In the genomic region with DNA sequence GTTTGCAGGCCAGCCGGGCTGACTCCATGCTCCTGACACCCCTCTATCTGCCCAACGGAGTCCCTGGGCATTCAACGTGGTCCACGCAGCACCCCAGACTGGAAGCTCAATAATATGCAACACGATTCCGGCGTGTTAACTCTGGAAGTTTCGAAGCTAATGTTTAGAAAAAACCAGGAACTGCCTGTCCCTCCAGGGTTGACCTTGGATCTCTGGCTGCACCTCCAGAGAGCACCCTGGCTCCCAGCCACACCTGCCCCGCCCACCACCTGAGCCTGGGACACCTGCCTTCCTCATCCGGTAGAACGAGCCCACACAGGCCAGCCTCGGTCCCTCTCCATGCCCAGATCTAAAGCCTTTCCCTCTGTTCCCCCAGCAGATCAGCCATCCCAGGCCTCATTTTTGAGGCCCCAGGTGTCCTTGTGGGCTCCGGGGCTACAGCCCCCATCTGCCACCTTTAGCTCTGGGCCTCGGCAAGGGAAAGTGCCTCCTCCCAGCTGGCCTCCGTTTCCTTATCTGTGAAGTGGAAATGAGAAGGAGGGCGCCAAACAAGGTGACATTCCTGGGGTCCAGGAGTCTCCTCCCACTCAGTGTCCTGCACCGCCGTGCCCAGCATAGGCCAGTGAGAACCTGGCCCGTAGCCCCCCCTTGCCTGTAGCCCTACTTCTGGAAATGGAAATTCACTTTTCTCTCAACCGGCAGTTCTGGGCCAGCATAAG, we compare ENCODE assay signal across 13 cellular contexts. TPM values are rescaled to one million over a fixed set of nuclear protein-coding genes. Genes with fewer than 3 reads are reported as not detected.
DNase-seq lines count a peak whose midpoint lies in the region; ATAC-seq lines count a peak whose summit lies in the region.
"Had no signal": no experiment of that assay in that cellular context is flagged by ENCODE, and none has a peak within 500 bp of the region (broad histone marks: within the 10 kb centered on the region; RNA-seq: fewer than 3 reads in every experiment).

No MANE protein-coding gene starts in this region.

- H3K4me3 Mint-ChIP-seq in activated T-helper 1 cell treated with anti-CD3 and anti-CD28 coated beads, Interleukin-12 subunit alpha, Interleukin-12 subunit beta, Interleukin-2, Interleukin-4 antibody, amounts not matched to agents 30 ng/mL and 10 ng/mL and 1 ng/mL, durations not matched to agents 14 hours and 24 hours and 36 hours = peak overlapping the region; percentile 15
- no peak overlapping the region for H3K4me3 Mint-ChIP-seq in memory B cell
- no peak overlapping the region for H3K4me3 Mint-ChIP-seq in activated T-cell treated with anti-CD3 and anti-CD28 coated beads, Interleukin-2, amount 50 U/mL, for 72 hours
- no peak overlapping the region for H3K4me3 Mint-ChIP-seq in stimulated activated naive CD8-positive, alpha-beta T cell treated with anti-CD3 and anti-CD28 coated beads, Interleukin-15, amount 100 ng/mL, for 72 hours

- H3K36me3 Mint-ChIP-seq in activated T-helper 1 cell treated with anti-CD3 and anti-CD28 coated beads, Interleukin-12 subunit alpha, Interleukin-12 subunit beta, Interleukin-2, Interleukin-4 antibody, amounts not matched to agents 30 ng/mL and 10 ng/mL and 1 ng/mL, durations not matched to agents 14 hours and 24 hours and 36 hours (ENCODE audit: low read depth) = peaks cover 26% of the 10 kb centered on the region
- peaks cover 10% of the 10 kb centered on the region for H3K36me3 Mint-ChIP-seq in memory B cell
- H3K36me3 Mint-ChIP-seq in activated T-cell treated with anti-CD3 and anti-CD28 coated beads, Interleukin-2, amount 50 U/mL, for 72 hours (ENCODE audit: insufficient read depth in 2 of 2) = peaks cover 0 to 6% of the 10 kb centered on the region in 2 donors

- H3K4me3 ChIP-seq in right cardiac atrium (ENCODE audit: low read length) = no peak overlapping the region
- H3K4me3 ChIP-seq: ovary had no signal

- peak in 2 of 3 donors; percentile 27 to 53 for DNase-seq in right cardiac atrium
- DNase-seq in left cardiac atrium = no peak
- DNase-seq in activated T-helper 1 cell treated with anti-CD3 and anti-CD28 coated beads, Interleukin-12 subunit alpha, Interleukin-12 subunit beta, Interleukin-2, Interleukin-4 antibody, amounts not matched to agents 30 ng/mL and 10 ng/mL and 1 ng/mL, durations not matched to agents 14 hours and 24 hours and 36 hours (ENCODE audit: low spot score) = no peak
- no peak for DNase-seq in memory B cell (ENCODE audit: low spot score in 2 of 2)
- no peak for DNase-seq in activated T-cell treated with anti-CD3 and anti-CD28 coated beads, Interleukin-2, amount 50 U/mL, for 72 hours
- no peak for DNase-seq in stimulated activated naive CD8-positive, alpha-beta T cell treated with anti-CD3 and anti-CD28 coated beads, Interleukin-15, amount 100 ng/mL, for 72 hours
- DNase-seq: activated T-cell treated with anti-CD3 and anti-CD28 coated beads, Interleukin-2, amount 50 U/mL, for 1 hour; brain microvascular endothelial cell; ovary; stimulated activated CD4-positive, alpha-beta T cell treated with anti-CD3 and anti-CD28 coated beads, Interleukin-4, amount 100 ng/mL, for 24 hours; T1000 had no signal

- H3K27ac Mint-ChIP-seq in activated T-helper 1 cell treated with anti-CD3 and anti-CD28 coated beads, Interleukin-12 subunit alpha, Interleukin-12 subunit beta, Interleukin-2, Interleukin-4 antibody, amounts not matched to agents 30 ng/mL and 10 ng/mL and 1 ng/mL, durations not matched to agents 14 hours and 24 hours and 36 hours = no peak overlapping the region
- H3K27ac Mint-ChIP-seq in memory B cell = peak overlapping the region; percentile 41
- H3K27ac Mint-ChIP-seq in activated T-cell treated with anti-CD3 and anti-CD28 coated beads, Interleukin-2, amount 50 U/mL, for 72 hours = no peak overlapping the region
- no peak overlapping the region for H3K27ac Mint-ChIP-seq in stimulated activated naive CD8-positive, alpha-beta T cell treated with anti-CD3 and anti-CD28 coated beads, Interleukin-15, amount 100 ng/mL, for 72 hours

- no peak overlapping the region for H3K27ac ChIP-seq in right cardiac atrium (ENCODE audit: low read length)
- H3K27ac ChIP-seq: brain microvascular endothelial cell, ovary had no signal

- H3K4me1 ChIP-seq in right cardiac atrium (ENCODE audit: control insufficient read depth, insufficient read depth, low read length) = no peaks in the 10 kb centered on the region

- no peaks in the 10 kb centered on the region for H3K9me3 ChIP-seq in right cardiac atrium (ENCODE audit: control insufficient read depth, low read length)
- H3K9me3 ChIP-seq: ovary had no signal

- H3K27me3 ChIP-seq in right cardiac atrium (ENCODE audit: control insufficient read depth, insufficient read depth) = no peaks in the 10 kb centered on the region
- H3K27me3 ChIP-seq: brain microvascular endothelial cell, ovary had no signal

- intact Hi-C loops in right cardiac atrium (cut with DNase I) (no loop called here), left cardiac atrium (cut with DNase I) (no loop called here)
- intact Hi-C loops in activated T-helper 1 cell treated with anti-CD3 and anti-CD28 coated beads, Interleukin-12 subunit alpha, Interleukin-12 subunit beta, Interleukin-2, Interleukin-4 antibody, amounts not matched to agents 30 ng/mL and 10 ng/mL and 1 ng/mL, durations not matched to agents 14 hours and 24 hours and 36 hours (cut with micrococcal nuclease) = loop anchor here (10.0 kb wide), 1 partner anchor 898 kb away; the partner anchor contains the start of gene RASAL3

- H3K9me3 Mint-ChIP-seq in activated T-helper 1 cell treated with anti-CD3 and anti-CD28 coated beads, Interleukin-12 subunit alpha, Interleukin-12 subunit beta, Interleukin-2, Interleukin-4 antibody, amounts not matched to agents 30 ng/mL and 10 ng/mL and 1 ng/mL, durations not matched to agents 14 hours and 24 hours and 36 hours = no peaks in the 10 kb centered on the region
- H3K9me3 Mint-ChIP-seq in memory B cell = no peaks in the 10 kb centered on the region
- H3K9me3 Mint-ChIP-seq in activated T-cell treated with anti-CD3 and anti-CD28 coated beads, Interleukin-2, amount 50 U/mL, for 72 hours = no peaks in the 10 kb centered on the region
- no peaks in the 10 kb centered on the region for H3K9me3 Mint-ChIP-seq in stimulated activated naive CD8-positive, alpha-beta T cell treated with anti-CD3 and anti-CD28 coated beads, Interleukin-15, amount 100 ng/mL, for 72 hours

- no peak for ATAC-seq in right cardiac atrium
- ATAC-seq in left cardiac atrium = no peak
- no peak for ATAC-seq in memory B cell (ENCODE audit: low read depth)
- ATAC-seq in HG03108 (IDR thresholded peaks at IDR 0.05; ENCODE audit: unreplicated experiment) = no peak
- ATAC-seq in GM21423 (IDR thresholded peaks at IDR 0.05; ENCODE audit: unreplicated experiment) = no peak
- ATAC-seq in activated T-cell treated with anti-CD3 and anti-CD28 coated beads, Interleukin-2, amount 50 U/mL, for 72 hours (replicated peaks in 1 of 2) = no peak
- ATAC-seq in stimulated activated naive CD8-positive, alpha-beta T cell treated with anti-CD3 and anti-CD28 coated beads, Interleukin-15, amount 100 ng/mL, for 72 hours = no peak

- H3K4me1 Mint-ChIP-seq in activated T-helper 1 cell treated with anti-CD3 and anti-CD28 coated beads, Interleukin-12 subunit alpha, Interleukin-12 subunit beta, Interleukin-2, Interleukin-4 antibody, amounts not matched to agents 30 ng/mL and 10 ng/mL and 1 ng/mL, durations not matched to agents 14 hours and 24 hours and 36 hours (ENCODE audit: low read depth) = peaks cover 58% of the 10 kb centered on the region
- H3K4me1 Mint-ChIP-seq in memory B cell = peaks cover 46% of the 10 kb centered on the region
- H3K4me1 Mint-ChIP-seq in activated T-cell treated with anti-CD3 and anti-CD28 coated beads, Interleukin-2, amount 50 U/mL, for 72 hours (ENCODE audit: low read depth) = peaks cover 36% of the 10 kb centered on the region
- peaks cover 38% of the 10 kb centered on the region for H3K4me1 Mint-ChIP-seq in stimulated activated naive CD8-positive, alpha-beta T cell treated with anti-CD3 and anti-CD28 coated beads, Interleukin-15, amount 100 ng/mL, for 72 hours

- 87% methylated on average over 20 of the region's 20 CpGs for WGBS in right cardiac atrium

- peaks cover 10% of the 10 kb centered on the region for H3K27me3 Mint-ChIP-seq in activated T-helper 1 cell treated with anti-CD3 and anti-CD28 coated beads, Interleukin-12 subunit alpha, Interleukin-12 subunit beta, Interleukin-2, Interleukin-4 antibody, amounts not matched to agents 30 ng/mL and 10 ng/mL and 1 ng/mL, durations not matched to agents 14 hours and 24 hours and 36 hours (ENCODE audit: insufficient read depth)
- no peaks in the 10 kb centered on the region for H3K27me3 Mint-ChIP-seq in memory B cell
- H3K27me3 Mint-ChIP-seq in activated T-cell treated with anti-CD3 and anti-CD28 coated beads, Interleukin-2, amount 50 U/mL, for 72 hours (ENCODE audit: low read depth) = peaks cover 66% of the 10 kb centered on the region
- H3K27me3 Mint-ChIP-seq in stimulated activated naive CD8-positive, alpha-beta T cell treated with anti-CD3 and anti-CD28 coated beads, Interleukin-15, amount 100 ng/mL, for 72 hours = peaks cover 36% of the 10 kb centered on the region

RNA-seq across cellular contexts. Expression of gene KLF2, which starts 38.7 kb away (rescaled TPM):
- total RNA-seq in right cardiac atrium (10 to 100 TPM; 53.3 to 73.5 (median 68.1) TPM), left cardiac atrium (10 to 100 TPM; 66.4 to 77.5 TPM)
- 30.9 TPM for polyA plus RNA-seq in right cardiac atrium
- 5.7 TPM in 2 replicates for total RNA-seq in activated T-helper 1 cell treated with anti-CD3 and anti-CD28 coated beads, Interleukin-12 subunit alpha, Interleukin-12 subunit beta, Interleukin-2, Interleukin-4 antibody, amounts not matched to agents 30 ng/mL and 10 ng/mL and 1 ng/mL, durations not matched to agents 14 hours and 24 hours and 36 hours
- under 1 TPM; 0.36 to 0.76 TPM for total RNA-seq in activated T-cell treated with anti-CD3 and anti-CD28 coated beads, Interleukin-2, amount 50 U/mL, for 72 hours

Comparison
In these comparisons a context has a peak if more than half of its experiments do, and no peak if none do; other contexts are left out.
1. DNase-seq: peak in right cardiac atrium (2 of 3); none in left cardiac atrium (single experiment), activated T-helper 1 cell treated with anti-CD3 and anti-CD28 coated beads, Interleukin-12 subunit alpha, Interleukin-12 subunit beta, Interleukin-2, Interleukin-4 antibody, amounts not matched to agents 30 ng/mL and 10 ng/mL and 1 ng/mL, durations not matched to agents 14 hours and 24 hours and 36 hours (single experiment), memory B cell (0 of 2), activated T-cell treated with anti-CD3 and anti-CD28 coated beads, Interleukin-2, amount 50 U/mL, for 72 hours (0 of 2) and stimulated activated naive CD8-positive, alpha-beta T cell treated with anti-CD3 and anti-CD28 coated beads, Interleukin-15, amount 100 ng/mL, for 72 hours (0 of 2).